In genomic region chr5:171261361-171261760, GRCh38 we compare ENCODE assay signal across 30 cellular contexts. TPM values are rescaled to one million over a fixed set of nuclear protein-coding genes. Genes with fewer than 3 reads are reported as not detected.
"Had no signal": no experiment of that assay in that cellular context is flagged by ENCODE, and none has a peak within 500 bp of the region (broad histone marks: within the 10 kb centered on the region; RNA-seq: fewer than 3 reads in every experiment).

No MANE protein-coding gene starts in this region.

- ATAC-seq: activated CD8-positive, alpha-beta T cell treated with anti-CD3 and anti-CD28 coated beads for 36 hours; PC-3; Right ventricle myocardium inferior had no signal

- DNase-seq: activated CD4-positive, alpha-beta T cell treated with anti-CD3 and anti-CD28 coated beads for 1 hour; activated CD4-positive, alpha-beta T cell treated with anti-CD3 and anti-CD28 coated beads for 48 hours; activated CD4-positive, CD25-positive, alpha-beta regulatory T cell; activated CD8-positive, alpha-beta T cell treated with anti-CD3 and anti-CD28 coated beads for 36 hours; activated gamma-delta T cell; activated naive CD4-positive, alpha-beta T cell treated with Interleukin-2 at 50 U/mL for 16 hours; activated naive CD8-positive, alpha-beta T cell treated with anti-CD3 and anti-CD28 coated beads, Interleukin-2, amount 10 ng/mL, durations not matched to agents 7 days and 5 days; activated T-cell treated with anti-CD3 and anti-CD28 coated beads, Interleukin-2, amount 50 U/mL, for 24 hours; amygdala; NCI-H1105; NCI-H1417 treated with DMSO at 0.1 percent for 48 hours; NCI-H2081; NCI-H345; NCI-H524 treated with DMSO at 0.1 percent for 48 hours; NCI-H748 treated with DMSO at 0.1 percent for 48 hours; NK-92 treated with Interleukin-12 subunit alpha and Interleukin-12 subunit beta, amount 100 ng/mL, for 24 hours; PC-3; Peyer's patch; RPMI8226; SIG-M5; WERI-Rb-1 had no signal

RNA-seq across cellular contexts. Expression of gene TLX3, which starts 47.7 kb away (rescaled TPM):
- total RNA-seq: activated CD8-positive, alpha-beta memory T cell treated with anti-CD3 and anti-CD28 coated beads for 36 hours; activated CD8-positive, alpha-beta T cell treated with anti-CD3 and anti-CD28 coated beads for 36 hours; activated naive CD8-positive, alpha-beta T cell treated with anti-CD3 and anti-CD28 coated beads, Interleukin-2, amount 10 ng/mL, durations not matched to agents 7 days and 5 days; activated T-helper 2 cell treated with anti-CD3 and anti-CD28 coated beads, Interferon-gamma antibody, Interleukin-2, Interleukin-4, amounts not matched to agents 10 μg/mL and 5 μg/mL and 100 μg/mL, durations not matched to agents 14 hours and 24 hours and 36 hours; ascending aorta; cardiac muscle cell; chondrocyte; LHCN-M2; M059J; NCI-H460; PC-3; Peyer's patch; Right ventricle myocardium inferior had no signal
